In genomic region chr6:14149053-14149746, GRCh38 we compare ENCODE assay signal across 22 cellular contexts.
DNase-seq lines count a peak whose midpoint lies in the region; ATAC-seq and TF ChIP-seq lines count a peak whose summit lies in the region.
"Had no signal": no experiment of that assay in that cellular context is flagged by ENCODE, and none has a peak within 500 bp of the region (broad histone marks: within the 10 kb centered on the region; RNA-seq: fewer than 3 reads in every experiment).

No MANE protein-coding gene starts in this region.

- TF ChIP-seq CTCF in OCI-LY3 (IDR thresholded peaks at IDR 0.05; ENCODE audit: low read depth, low read length), result 0 out of 2 replicates have a peak, but pooled peaks have one; percentile 12

- peaks cover 33% of the 10 kb centered on the region for H3K79me2 ChIP-seq in OCI-LY3 (ENCODE audit: low read length)

- no peaks in the 10 kb centered on the region for H3K9me3 ChIP-seq in OCI-LY3 (ENCODE audit: insufficient read depth, low read length)
- H3K9me3 ChIP-seq: A549 had no signal

- DNase-seq in NCI-H2107 treated with DMSO at 0.1 percent for 48 hours (lab: John Stamatoyannopoulos, UW; ENCODE audit: unreplicated experiment) (peak; percentile 2), NCI-H2107 (lab: John Stamatoyannopoulos, UW) (no peak), NCI-H2029 (lab: John Stamatoyannopoulos, UW) (peak; percentile 91), pons (ENCODE audit: low spot score) (peak; percentile 54), NCI-H1930 (lab: John Stamatoyannopoulos, UW) (no peak)
- no peak for DNase-seq in activated CD4-positive, alpha-beta T cell treated with anti-CD3 and anti-CD28 coated beads for 4 hours
- DNase-seq: activated CD4-positive, alpha-beta T cell treated with anti-CD3 and anti-CD28 coated beads, Interleukin-2, amount 10 ng/mL, durations not matched to agents 24 days and 14 days; activated gamma-delta T cell treated with Interleukin-2 at 50 U/mL for 16 hours; aorta; CD4-positive, CD25-positive, alpha-beta regulatory T cell; effector memory CD4-positive, alpha-beta T cell; GM23248; head of caudate nucleus; immature natural killer cell; NCI-H1694 treated with DMSO at 0.1 percent for 48 hours; occipital lobe; PC-3; right cardiac atrium; trophoblast cell had no signal

- H3K4me1 ChIP-seq in OCI-LY3 (ENCODE audit: low read length), result peaks cover 54% of the 10 kb centered on the region
- H3K4me1 ChIP-seq: A549 had no signal

- no peaks in the 10 kb centered on the region for H3K27me3 ChIP-seq in OCI-LY3 (ENCODE audit: low read depth, low read length)

- no peak for ATAC-seq in activated CD4-positive, CD25-positive, alpha-beta regulatory T cell treated with anti-CD3 and anti-CD28 coated beads, Interleukin-2, amount 50 U/mL, for 24 hours
- ATAC-seq: A549, PC-3, right cardiac atrium had no signal

- peak overlapping the region; percentile 93 for H3K27ac ChIP-seq in OCI-LY3 (ENCODE audit: low read length)
- H3K27ac ChIP-seq: A549, GM23248 had no signal

- H3K36me3 ChIP-seq in OCI-LY3 (replicated peaks; ENCODE audit: low read depth, low read length), result peaks cover 27% of the 10 kb centered on the region

- peak overlapping the region; percentile 83 for H3K4me2 ChIP-seq in OCI-LY3 (ENCODE audit: low read length)
- H3K4me2 ChIP-seq: A549 had no signal

- H4K20me1 ChIP-seq in OCI-LY3 (ENCODE audit: insufficient read depth, low read length), result peaks cover 13% of the 10 kb centered on the region; the same call in 1 of the 2 replicates

- peak overlapping the region; percentile 48 for H3K4me3 ChIP-seq in OCI-LY3 (ENCODE audit: low read length)
- H3K4me3 ChIP-seq: A549, GM23248 had no signal

- H2AFZ ChIP-seq in OCI-LY3 (ENCODE audit: low read depth, low read length), result no peak overlapping the region
- H2AFZ ChIP-seq: GM23248 had no signal

- peak overlapping the region; percentile 64; the same call in 1 of the 2 replicates for H3K9ac ChIP-seq in OCI-LY3 (ENCODE audit: low read length)
- H3K9ac ChIP-seq: GM23248 had no signal

Comparison
In these comparisons a context has a peak if more than half of its experiments do, and no peak if none do; other contexts are left out.
1. DNase-seq: peak in NCI-H2107 treated with DMSO at 0.1 percent for 48 hours (single experiment), NCI-H2029 (single experiment) and pons (single experiment); none in NCI-H2107 (single experiment), NCI-H1930 (0 of 2) and activated CD4-positive, alpha-beta T cell treated with anti-CD3 and anti-CD28 coated beads for 4 hours (0 of 2).